In the genomic region with DNA sequence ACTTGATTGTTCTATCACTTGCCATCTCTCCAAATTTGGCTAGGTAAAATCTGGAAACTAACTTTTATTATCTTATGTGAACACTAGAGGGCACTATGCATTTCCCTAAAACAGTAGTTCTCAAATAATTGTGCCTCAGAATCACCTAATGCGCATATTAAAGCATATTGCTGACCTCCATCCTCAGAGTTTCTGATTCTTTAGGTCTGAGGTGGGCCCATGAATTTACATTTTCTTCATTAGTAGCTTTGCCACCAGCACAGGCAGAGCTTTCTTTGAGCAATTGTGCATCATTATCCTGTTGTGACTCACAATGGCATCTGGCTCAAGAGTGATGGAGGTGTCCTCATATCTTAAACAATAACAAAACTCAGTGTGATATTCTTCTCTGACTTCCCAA, we compare ENCODE assay signal across 9 cellular contexts. TPM values are rescaled to one million over a fixed set of nuclear protein-coding genes. Genes with fewer than 3 reads are reported as not detected.
DNase-seq lines count a peak whose midpoint lies in the region; ATAC-seq and TF ChIP-seq lines count a peak whose summit lies in the region.
"Had no signal": no experiment of that assay in that cellular context is flagged by ENCODE, and none has a peak within 500 bp of the region (broad histone marks: within the 10 kb centered on the region; RNA-seq: fewer than 3 reads in every experiment).

No MANE protein-coding gene starts in this region.

- POLR2A ChIA-PET in PC-9 (lab: Charles Lee; ENCODE audit: unreplicated experiment): no interaction called here

- 0 out of 2 replicates have a peak, but pooled peaks cover 3% of the 10 kb centered on the region for H3K9me3 ChIP-seq in PC-9 (ENCODE audit: insufficient read depth, low read depth)
- H3K9me3 ChIP-seq: upper lobe of left lung had no signal

- no peak overlapping the region for H3K4me3 ChIP-seq in PC-9
- H3K4me3 ChIP-seq in fibroblast of the aortic adventitia (ENCODE audit: low read depth, low read length): no peak overlapping the region
- H3K4me3 ChIP-seq: upper lobe of left lung had no signal

- intact Hi-C loops in PC-9 (cut with micrococcal nuclease; ENCODE audit: unreplicated experiment) (loop anchor here (1.0 to 10.0 kb wide), 4 partner anchors 520 to 1490 kb away; no protein-coding TSS in a partner anchor), cardiac septum (cut with DNase I) (loop anchor here (10.0 kb wide), 1 partner anchor 1500 kb away; no protein-coding TSS in a partner anchor)

- H3K27ac ChIP-seq in PC-9: no peak overlapping the region
- H3K27ac ChIP-seq: upper lobe of left lung had no signal

- TF ChIP-seq CTCF in PC-9 (conservative IDR thresholded peaks at IDR 0.05) (peak; percentile 86), fibroblast of the aortic adventitia (IDR thresholded peaks at IDR 0.05; ENCODE audit: insufficient read depth, low read length) (peak; percentile 54)

- H3K9me2 ChIP-seq in PC-9 (ENCODE audit: insufficient read depth): no peaks in the 10 kb centered on the region

- DNase-seq in DMS53 treated with DMSO at 0.1 percent for 48 hours (lab: John Stamatoyannopoulos, UW; ENCODE audit: unreplicated experiment) (peak; percentile 15), PC-9 (peak; percentile 3 to 42), fibroblast of the aortic adventitia (ENCODE audit: low read depth) (peak; percentile 34), C1 segment of cervical spinal cord (lab: John Stamatoyannopoulos, UW) (no peak), cardiac septum (ENCODE audit: low spot score) (no peak)
- DNase-seq: upper lobe of left lung had no signal

- CTCF ChIA-PET in PC-9 (lab: Charles Lee): interaction anchor here (0.6 kb wide), 2 partner anchors 726 to 861 kb away, joined by 3 read pairs; no protein-coding TSS in a partner anchor

- no peaks in the 10 kb centered on the region for H3K27me3 ChIP-seq in PC-9 (ENCODE audit: insufficient read depth, low read depth)
- H3K27me3 ChIP-seq: upper lobe of left lung had no signal

- H3K36me3 ChIP-seq in PC-9 (ENCODE audit: low read depth): no peaks in the 10 kb centered on the region
- H3K36me3 ChIP-seq: upper lobe of left lung had no signal

- no peak overlapping the region for H3K4me2 ChIP-seq in PC-9

- ATAC-seq in HG02642 (IDR thresholded peaks at IDR 0.05; ENCODE audit: poor library complexity, unreplicated experiment) (peak; percentile 46), HG02588 (IDR thresholded peaks at IDR 0.05; ENCODE audit: unreplicated experiment) (no peak), GM21447 (IDR thresholded peaks at IDR 0.05; ENCODE audit: unreplicated experiment) (no peak)

- H3F3A ChIP-seq in PC-9 (ENCODE audit: insufficient read depth, low read depth): no peaks in the 10 kb centered on the region

- no peaks in the 10 kb centered on the region for H4K20me1 ChIP-seq in PC-9 (ENCODE audit: insufficient read depth)

- no peaks in the 10 kb centered on the region for H3K79me2 ChIP-seq in PC-9 (ENCODE audit: low read depth)

- BruUV-seq in PC-9 (replicated peaks; lab: Mats Ljungman, UMichigan): no TSS peak

- no peak overlapping the region for H2AFZ ChIP-seq in PC-9

- no peaks in the 10 kb centered on the region for H3K4me1 ChIP-seq in PC-9 (replicated peaks; ENCODE audit: insufficient read depth)
- H3K4me1 ChIP-seq: upper lobe of left lung had no signal

RNA-seq across cellular contexts. Expression of a gene that starts 17.5 kb away (rescaled TPM):
- not detected in 2 replicates for total RNA-seq in PC-9 (2021)
- total RNA-seq in fibroblast of the aortic adventitia (ENCODE audit: low replicate concordance): 5.7 and 76.2 TPM in 2 replicates
- 0.81 TPM for total RNA-seq in cardiac septum

Comparison
In these comparisons a context has a peak if more than half of its experiments do, and no peak if none do; other contexts are left out.
1. DNase-seq: peak in DMS53 treated with DMSO at 0.1 percent for 48 hours (single experiment), PC-9 (2 of 2) and fibroblast of the aortic adventitia (single experiment); none in C1 segment of cervical spinal cord (0 of 14) and cardiac septum (single experiment).